Comparison of ENCODE assay signal across 8 cellular contexts in genomic region chr20:47360489-47361267, GRCh38. TPM values are rescaled to one million over a fixed set of nuclear protein-coding genes. Genes with fewer than 3 reads are reported as not detected.
DNase-seq lines count a peak whose midpoint lies in the region; TF ChIP-seq lines count a peak whose summit lies in the region.

No MANE protein-coding gene starts in this region.

- no CpG with 5 or more reads among the region's 25 CpGs for WGBS in H9 (ENCODE audit: extremely low coverage, insufficient read length, low lambda C conversion rate)

- H3K18ac ChIP-seq in H9 (ENCODE audit: insufficient read length, low read depth, low read length), result peak overlapping the region; percentile 36

- intact Hi-C loops in activated T-helper 1 cell treated with anti-CD3 and anti-CD28 coated beads, Interleukin-12 subunit alpha, Interleukin-12 subunit beta, Interleukin-2, Interleukin-4 antibody, amounts not matched to agents 30 ng/mL and 10 ng/mL and 1 ng/mL, durations not matched to agents 14 hours and 24 hours and 36 hours (cut with micrococcal nuclease), result no loop called here

- no peak overlapping the region for H2AFZ ChIP-seq in H9 (ENCODE audit: low read length)

- H3K79me2 ChIP-seq in H9 (ENCODE audit: insufficient read depth, low read length), result peaks cover 41% of the 10 kb centered on the region; the same call in 1 of the 2 replicates

- H2BK5ac ChIP-seq in H9 (ENCODE audit: insufficient read length, low read length), result no peak overlapping the region

- H4K5ac ChIP-seq in H9 (ENCODE audit: insufficient read length, low read depth, low read length), result no peak overlapping the region

- H3K36me3 ChIP-seq in brain microvascular endothelial cell (replicated peaks), result no peaks in the 10 kb centered on the region
- H3K36me3 ChIP-seq in iPS-20b (ENCODE audit: insufficient read depth, low read depth, low read length), result peaks cover 25% of the 10 kb centered on the region

- no peak overlapping the region for H3K56ac ChIP-seq in H9 (ENCODE audit: insufficient read length, low read depth, low read length)

- no peaks in the 10 kb centered on the region; a peak in 1 of 5 replicates for H3K9me3 Mint-ChIP-seq in H9
- H3K9me3 Mint-ChIP-seq in activated T-helper 1 cell treated with anti-CD3 and anti-CD28 coated beads, Interleukin-12 subunit alpha, Interleukin-12 subunit beta, Interleukin-2, Interleukin-4 antibody, amounts not matched to agents 30 ng/mL and 10 ng/mL and 1 ng/mL, durations not matched to agents 14 hours and 24 hours and 36 hours, result no peaks in the 10 kb centered on the region

- no peak overlapping the region for H3K23ac ChIP-seq in H9 (ENCODE audit: insufficient read length, low read depth, low read length)

- H3K23me2 ChIP-seq in H9 (ENCODE audit: insufficient read length, low read depth, low read length, poor library complexity, severe bottlenecking), result no peaks in the 10 kb centered on the region

- H3K27me3 Mint-ChIP-seq in H9 (ENCODE audit: low read depth), result no peaks in the 10 kb centered on the region; the same call in 1 of the 2 replicates
- no peaks in the 10 kb centered on the region for H3K27me3 Mint-ChIP-seq in activated T-helper 1 cell treated with anti-CD3 and anti-CD28 coated beads, Interleukin-12 subunit alpha, Interleukin-12 subunit beta, Interleukin-2, Interleukin-4 antibody, amounts not matched to agents 30 ng/mL and 10 ng/mL and 1 ng/mL, durations not matched to agents 14 hours and 24 hours and 36 hours (ENCODE audit: insufficient read depth)

- no peak overlapping the region for H2BK20ac ChIP-seq in H9 (ENCODE audit: low read depth, low read length, poor library complexity, severe bottlenecking)

- 0 out of 2 replicates have a peak overlapping the region, but pooled peaks have one; percentile 21 for H3K14ac ChIP-seq in H9 (ENCODE audit: insufficient read depth, low read length)

- peaks cover 2% of the 10 kb centered on the region for H3K79me1 ChIP-seq in H9 (ENCODE audit: insufficient read depth, low read depth, low read length, poor library complexity, severe bottlenecking)

- H3K4me1 ChIP-seq in H9 (ENCODE audit: insufficient read depth, low read length) (peaks cover 34% of the 10 kb centered on the region; the same call in 1 of the 2 replicates), iPS-20b (ENCODE audit: insufficient read depth, low read length) (peaks cover 70% of the 10 kb centered on the region)

- H3K4me3 Mint-ChIP-seq in H9, result peak overlapping the region; percentile 42 to 73
- H3K4me3 Mint-ChIP-seq in activated T-helper 1 cell treated with anti-CD3 and anti-CD28 coated beads, Interleukin-12 subunit alpha, Interleukin-12 subunit beta, Interleukin-2, Interleukin-4 antibody, amounts not matched to agents 30 ng/mL and 10 ng/mL and 1 ng/mL, durations not matched to agents 14 hours and 24 hours and 36 hours, result no peak overlapping the region

- H3K4me3 ChIP-seq in brain microvascular endothelial cell (ENCODE audit: low read depth, low read length) (peak overlapping the region; percentile 3), iPS-20b (ENCODE audit: low read length) (peak overlapping the region; percentile 44; the same call in 1 of the 2 replicates), retinal pigment epithelial cell (ENCODE audit: low read length) (no peak overlapping the region)

- H3K4me1 Mint-ChIP-seq in H9, result peaks cover 18 to 71% of the 10 kb centered on the region in 2 experiments
- H3K4me1 Mint-ChIP-seq in activated T-helper 1 cell treated with anti-CD3 and anti-CD28 coated beads, Interleukin-12 subunit alpha, Interleukin-12 subunit beta, Interleukin-2, Interleukin-4 antibody, amounts not matched to agents 30 ng/mL and 10 ng/mL and 1 ng/mL, durations not matched to agents 14 hours and 24 hours and 36 hours (ENCODE audit: low read depth), result peaks cover 12% of the 10 kb centered on the region

- no peak overlapping the region for H4K8ac ChIP-seq in H9 (replicated peaks; ENCODE audit: insufficient read length, low read depth, low read length)

- H2BK120ac ChIP-seq in H9 (ENCODE audit: low read depth, low read length, poor library complexity, severe bottlenecking), result no peak overlapping the region

- H3K9ac ChIP-seq in H9 (ENCODE audit: extremely low read depth, insufficient read length, low read length) (no peak overlapping the region), iPS-20b (ENCODE audit: low read depth, low read length) (peak overlapping the region; percentile 84; the same call in 1 of the 2 replicates)

- no peak overlapping the region for H4K91ac ChIP-seq in H9 (ENCODE audit: insufficient read length, low read depth, low read length)

- no peak overlapping the region for H2BK15ac ChIP-seq in H9 (ENCODE audit: low read depth, low read length)

- in situ Hi-C loops in brain microvascular endothelial cell (cut with HindIII; ENCODE audit: low pct_ligation_motif_present, low sequenced_read_pairs), result no loop called here

- peaks cover 14 to 45% (median 27%) of the 10 kb centered on the region in 3 experiments for H3K36me3 Mint-ChIP-seq in H9 (ENCODE audit: insufficient read depth in 1 of 3, low read depth in 3 of 3)
- peaks cover 2% of the 10 kb centered on the region for H3K36me3 Mint-ChIP-seq in activated T-helper 1 cell treated with anti-CD3 and anti-CD28 coated beads, Interleukin-12 subunit alpha, Interleukin-12 subunit beta, Interleukin-2, Interleukin-4 antibody, amounts not matched to agents 30 ng/mL and 10 ng/mL and 1 ng/mL, durations not matched to agents 14 hours and 24 hours and 36 hours (ENCODE audit: low read depth)

- H2AK5ac ChIP-seq in H9 (ENCODE audit: insufficient read length, low read length), result no peak overlapping the region

- no peaks in the 10 kb centered on the region for H4K20me1 ChIP-seq in H9 (ENCODE audit: control insufficient read depth, insufficient read depth, insufficient read length)

- H3K27ac Mint-ChIP-seq in H9, result peak overlapping the region in 1 of 3 experiments; percentile 99; a peak in 6 of 7 replicates
- no peak overlapping the region for H3K27ac Mint-ChIP-seq in activated T-helper 1 cell treated with anti-CD3 and anti-CD28 coated beads, Interleukin-12 subunit alpha, Interleukin-12 subunit beta, Interleukin-2, Interleukin-4 antibody, amounts not matched to agents 30 ng/mL and 10 ng/mL and 1 ng/mL, durations not matched to agents 14 hours and 24 hours and 36 hours

- no peak overlapping the region for H2BK12ac ChIP-seq in H9 (ENCODE audit: insufficient read length, low read depth, low read length)

- H3T11ph ChIP-seq in H9 (ENCODE audit: low read length), result no peak overlapping the region

- H3K9me3 ChIP-seq in H9 (ENCODE audit: control insufficient read depth, low read depth, low read length) (no peaks in the 10 kb centered on the region), iPS-20b (ENCODE audit: insufficient read depth, low read depth, low read length) (no peaks in the 10 kb centered on the region)

- H3K27me3 ChIP-seq in H9 (ENCODE audit: insufficient read depth, low read length), result no peaks in the 10 kb centered on the region
- no peaks in the 10 kb centered on the region for H3K27me3 ChIP-seq in brain microvascular endothelial cell (replicated peaks)
- no peaks in the 10 kb centered on the region for H3K27me3 ChIP-seq in iPS-20b (ENCODE audit: insufficient read depth, low read length)

- H3K4me2 ChIP-seq in H9 (ENCODE audit: insufficient read depth, insufficient read length, low read length), result peak overlapping the region; percentile 4

- peak overlapping the region; percentile 94 for H3K27ac ChIP-seq in H9 (ENCODE audit: insufficient read length, low read depth, low read length)
- peak overlapping the region; percentile 92 for H3K27ac ChIP-seq in brain microvascular endothelial cell
- H3K27ac ChIP-seq in iPS-20b (ENCODE audit: low read length), result peak overlapping the region; percentile 99

- TF ChIP-seq CTCF in AG09319 (IDR thresholded peaks at IDR 0.05; ENCODE audit: low read depth, low read length) (no peak), H9 (conservative IDR thresholded peaks at IDR 0.05) (no peak), brain microvascular endothelial cell (IDR thresholded peaks at IDR 0.05; ENCODE audit: low read depth, low read length, missing control alignments) (no peak), retinal pigment epithelial cell (conservative IDR thresholded peaks at IDR 0.05; ENCODE audit: low read depth, low read length) (no peak)

- no peak overlapping the region for H3K4ac ChIP-seq in H9 (ENCODE audit: low read depth, low read length)

- peak; percentile 62 for DNase-seq in AG09319 (ENCODE audit: extremely low read depth, low read depth)
- DNase-seq in H9, result peak; percentile 75
- DNase-seq in NCI-H526 treated with DMSO at 0.1 percent for 48 hours (lab: John Stamatoyannopoulos, UW), result peak; percentile 75
- DNase-seq in brain microvascular endothelial cell, result peak; percentile 93
- peak; percentile 90 for DNase-seq in retinal pigment epithelial cell (ENCODE audit: low read depth)
- no peak for DNase-seq in activated T-helper 1 cell treated with anti-CD3 and anti-CD28 coated beads, Interleukin-12 subunit alpha, Interleukin-12 subunit beta, Interleukin-2, Interleukin-4 antibody, amounts not matched to agents 30 ng/mL and 10 ng/mL and 1 ng/mL, durations not matched to agents 14 hours and 24 hours and 36 hours (ENCODE audit: low spot score)
- DNase-seq in activated effector memory CD4-positive, alpha-beta T cell treated with anti-CD3 and anti-CD28 coated beads, Interleukin-2, amount 50 U/mL, for 16 hours, result no peak

RNA-seq across cellular contexts. Expression of gene ZMYND8, which starts 4.2 kb away (rescaled TPM):
- 158 and 162 TPM in 2 replicates for total RNA-seq in H9 (2021)
- 42.6 and 43.3 TPM in 2 replicates for total RNA-seq in activated T-helper 1 cell treated with anti-CD3 and anti-CD28 coated beads, Interleukin-12 subunit alpha, Interleukin-12 subunit beta, Interleukin-2, Interleukin-4 antibody, amounts not matched to agents 30 ng/mL and 10 ng/mL and 1 ng/mL, durations not matched to agents 14 hours and 24 hours and 36 hours

Comparison
In these comparisons a context has a peak if more than half of its experiments do, and no peak if none do; other contexts are left out.
1. DNase-seq: peak in AG09319 (single experiment), H9 (single experiment), NCI-H526 treated with DMSO at 0.1 percent for 48 hours (single experiment), brain microvascular endothelial cell (single experiment) and retinal pigment epithelial cell (single experiment); none in activated T-helper 1 cell treated with anti-CD3 and anti-CD28 coated beads, Interleukin-12 subunit alpha, Interleukin-12 subunit beta, Interleukin-2, Interleukin-4 antibody, amounts not matched to agents 30 ng/mL and 10 ng/mL and 1 ng/mL, durations not matched to agents 14 hours and 24 hours and 36 hours (single experiment) and activated effector memory CD4-positive, alpha-beta T cell treated with anti-CD3 and anti-CD28 coated beads, Interleukin-2, amount 50 U/mL, for 16 hours (single experiment).
2. Peak in every context shown above with its lines, with median percentiles within 50 percentile points of each other: H3K27ac ChIP-seq.